In the genomic region with DNA sequence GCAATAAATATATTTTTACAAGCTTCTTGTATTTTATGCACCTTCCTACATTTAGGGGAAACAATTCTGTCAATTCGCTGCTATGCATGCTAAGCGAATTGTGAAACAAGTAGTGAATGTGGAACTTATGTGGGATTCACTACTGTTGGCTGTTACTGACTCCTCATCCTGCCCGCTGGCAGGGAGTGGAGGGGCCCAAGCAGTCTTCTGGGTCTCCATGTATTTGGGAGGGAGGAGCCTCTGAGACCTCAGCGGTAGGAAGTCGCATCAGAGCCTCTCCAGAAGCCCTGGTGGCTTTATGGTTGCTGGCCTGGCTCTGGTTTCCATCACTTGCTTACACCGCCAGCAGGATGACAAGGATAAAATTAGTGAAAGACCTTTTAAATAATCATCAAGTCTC, we compare ENCODE assay signal across 16 cellular contexts. TPM values are rescaled to one million over a fixed set of nuclear protein-coding genes. Genes with fewer than 3 reads are reported as not detected.
DNase-seq lines count a peak whose midpoint lies in the region; ATAC-seq and TF ChIP-seq lines count a peak whose summit lies in the region.
"Had no signal": no experiment of that assay in that cellular context is flagged by ENCODE, and none has a peak within 500 bp of the region (broad histone marks: within the 10 kb centered on the region; RNA-seq: fewer than 3 reads in every experiment).

No MANE protein-coding gene starts in this region.

- no peak overlapping the region for H3K56ac ChIP-seq in H9 (ENCODE audit: insufficient read length, low read depth, low read length)

- TF ChIP-seq CTCF in BE2C (IDR thresholded peaks at IDR 0.05; ENCODE audit: low read depth, low read length) (no peak), H9 (conservative IDR thresholded peaks at IDR 0.05) (no peak), lower lobe of right lung (IDR thresholded peaks at IDR 0.05) (no peak)

- H3K4me2 ChIP-seq in H9 (ENCODE audit: insufficient read depth, insufficient read length, low read length), result no peak overlapping the region

- H4K91ac ChIP-seq in H9 (ENCODE audit: insufficient read length, low read depth, low read length), result no peak overlapping the region

- H3K23ac ChIP-seq in H9 (ENCODE audit: insufficient read length, low read depth, low read length), result no peak overlapping the region

- H2AFZ ChIP-seq in H9 (ENCODE audit: low read length), result no peak overlapping the region

- no peak overlapping the region for H3K4me3 ChIP-seq in BE2C (ENCODE audit: low read depth, low read length)
- H3K4me3 ChIP-seq in lower lobe of right lung, result no peak overlapping the region
- H3K4me3 ChIP-seq: left lung, prostate gland had no signal

- peaks cover 19% of the 10 kb centered on the region for H3K23me2 ChIP-seq in H9 (ENCODE audit: insufficient read length, low read depth, low read length, poor library complexity, severe bottlenecking)

- no peaks in the 10 kb centered on the region for H3K9me3 ChIP-seq in BE2C
- no peaks in the 10 kb centered on the region for H3K9me3 ChIP-seq in H9 (ENCODE audit: control insufficient read depth, low read depth, low read length)
- no peaks in the 10 kb centered on the region for H3K9me3 ChIP-seq in lower lobe of right lung
- H3K9me3 ChIP-seq: left lung, prostate gland had no signal

- no peak overlapping the region for H3K4me3 Mint-ChIP-seq in H9

- H2BK12ac ChIP-seq in H9 (ENCODE audit: insufficient read length, low read depth, low read length), result no peak overlapping the region

- intact Hi-C loops in lower lobe of right lung (cut with DNase I), result no loop called here
- intact Hi-C loops in posterior cingulate gyrus (cut with DNase I), result loop anchor here (5.0 kb wide), 2 partner anchors 107 to 382 kb away; partner anchors contain the start of genes ELF2 and RAB33B

- H3K36me3 Mint-ChIP-seq in H9 (ENCODE audit: insufficient read depth in 1 of 3, low read depth in 3 of 3), result no peaks in the 10 kb centered on the region; a peak in 2 of 7 replicates

- DNase-seq in BE2C (peak; percentile 51), H9 (peak; percentile 51), SK-N-DZ (ENCODE audit: low spot score) (peak; percentile 82), lower lobe of right lung (no peak), NCI-H2196 treated with DMSO at 0.1 percent for 48 hours (lab: John Stamatoyannopoulos, UW; ENCODE audit: unreplicated experiment) (no peak), anterior cingulate cortex (lab: John Stamatoyannopoulos, UW) (no peak), H4 (ENCODE audit: low spot score) (no peak), posterior cingulate gyrus (no peak)
- DNase-seq: activated CD4-positive, alpha-beta T cell treated with anti-CD3 and anti-CD28 coated beads for 4 hours; activated T-cell treated with anti-CD3 and anti-CD28 coated beads for 4 hours; left lung; naive thymus-derived CD4-positive, alpha-beta T cell; NCI-H2029 treated with DMSO at 0.1 percent for 48 hours; NCI-H524 treated with DMSO at 0.1 percent for 48 hours; stimulated activated naive CD8-positive, alpha-beta T cell treated with anti-CD3 and anti-CD28 coated beads, Interleukin-15, amount 100 ng/mL, for 72 hours had no signal

- H3K27ac ChIP-seq in H9 (ENCODE audit: insufficient read length, low read depth, low read length), result no peak overlapping the region
- peak overlapping the region; percentile 53 for H3K27ac ChIP-seq in lower lobe of right lung
- H3K27ac ChIP-seq: prostate gland had no signal

- no peak overlapping the region for H2BK15ac ChIP-seq in H9 (ENCODE audit: low read depth, low read length)

- ATAC-seq in lower lobe of right lung, result no peak
- ATAC-seq: left lung; naive thymus-derived CD4-positive, alpha-beta T cell; stimulated activated naive CD8-positive, alpha-beta T cell treated with anti-CD3 and anti-CD28 coated beads, Interleukin-15, amount 100 ng/mL, for 72 hours had no signal

- H3K4me1 Mint-ChIP-seq in H9, result peaks cover 22 to 28% of the 10 kb centered on the region in 2 experiments

- no peaks in the 10 kb centered on the region for H3K79me2 ChIP-seq in H9 (ENCODE audit: insufficient read depth, low read length)

- H2AK5ac ChIP-seq in H9 (ENCODE audit: insufficient read length, low read length), result no peak overlapping the region

- H3K27ac Mint-ChIP-seq in H9, result no peak overlapping the region

- H3K36me3 ChIP-seq in BE2C, result peaks cover 3% of the 10 kb centered on the region
- no peaks in the 10 kb centered on the region for H3K36me3 ChIP-seq in lower lobe of right lung
- H3K36me3 ChIP-seq: left lung, prostate gland had no signal

- H3K9ac ChIP-seq in H9 (ENCODE audit: extremely low read depth, insufficient read length, low read length), result no peak overlapping the region

- H2BK5ac ChIP-seq in H9 (ENCODE audit: insufficient read length, low read length), result no peak overlapping the region

- no peak overlapping the region for H3K4ac ChIP-seq in H9 (ENCODE audit: low read depth, low read length)

- no peak overlapping the region for H3K14ac ChIP-seq in H9 (ENCODE audit: insufficient read depth, low read length)

- no peaks in the 10 kb centered on the region for H3K27me3 ChIP-seq in BE2C
- peaks cover 25% of the 10 kb centered on the region for H3K27me3 ChIP-seq in H9 (ENCODE audit: insufficient read depth, low read length)
- H3K27me3 ChIP-seq in lower lobe of right lung (ENCODE audit: low read depth), result no peaks in the 10 kb centered on the region

- peaks cover 92% of the 10 kb centered on the region for H3K27me3 Mint-ChIP-seq in H9 (ENCODE audit: low read depth)
- H3K27me3 Mint-ChIP-seq: stimulated activated naive CD8-positive, alpha-beta T cell treated with anti-CD3 and anti-CD28 coated beads, Interleukin-15, amount 100 ng/mL, for 72 hours had no signal

- H2BK20ac ChIP-seq in H9 (ENCODE audit: low read depth, low read length, poor library complexity, severe bottlenecking), result no peak overlapping the region

- H3K79me1 ChIP-seq in H9 (ENCODE audit: insufficient read depth, low read depth, low read length, poor library complexity, severe bottlenecking), result no peaks in the 10 kb centered on the region

- peaks cover 22% of the 10 kb centered on the region for H3K4me1 ChIP-seq in BE2C
- H3K4me1 ChIP-seq in H9 (ENCODE audit: insufficient read depth, low read length), result peaks cover 5% of the 10 kb centered on the region
- H3K4me1 ChIP-seq in lower lobe of right lung, result peaks cover 42% of the 10 kb centered on the region
- H3K4me1 ChIP-seq: prostate gland had no signal

- H4K5ac ChIP-seq in H9 (ENCODE audit: insufficient read length, low read depth, low read length), result no peak overlapping the region

- H3K18ac ChIP-seq in H9 (ENCODE audit: insufficient read length, low read depth, low read length), result no peak overlapping the region

- H3K9me3 Mint-ChIP-seq in H9, result peaks cover 0 to 3% of the 10 kb centered on the region in 2 experiments; a peak in 2 of 5 replicates
- H3K9me3 Mint-ChIP-seq: stimulated activated naive CD8-positive, alpha-beta T cell treated with anti-CD3 and anti-CD28 coated beads, Interleukin-15, amount 100 ng/mL, for 72 hours had no signal

- no peak overlapping the region for H4K8ac ChIP-seq in H9 (replicated peaks; ENCODE audit: insufficient read length, low read depth, low read length)

- H3T11ph ChIP-seq in H9 (ENCODE audit: low read length), result no peak overlapping the region

- no peak overlapping the region for H2BK120ac ChIP-seq in H9 (ENCODE audit: low read depth, low read length, poor library complexity, severe bottlenecking)

- H4K20me1 ChIP-seq in H9 (ENCODE audit: control insufficient read depth, insufficient read depth, insufficient read length), result no peaks in the 10 kb centered on the region

- WGBS in H9 (ENCODE audit: extremely low coverage, insufficient read length, low lambda C conversion rate), result no CpG with 5 or more reads among the region's 6 CpGs

RNA-seq across cellular contexts. Expression of gene SETD7, which starts 3.7 kb away (rescaled TPM):
- polyA plus RNA-seq in BE2C (2012; ENCODE audit: insufficient read depth, insufficient read length, low read depth), result 23.2 TPM
- total RNA-seq in H9 (2021) (1.5 and 1.7 TPM in 2 replicates), lower lobe of right lung (39.4 TPM)
- 14.1 and 18.1 TPM in 2 replicates for polyA plus RNA-seq in SK-N-DZ (2014; cell fraction: cytosol; rRNA removed)
- 7.2 and 11.1 TPM in 2 replicates for polyA plus RNA-seq in SK-N-DZ (2014; cell fraction: nucleus; rRNA removed)
- total RNA-seq in H4 (2014; rRNA removed; shearing (Covaris generic)), result 28.6 and 40.0 TPM in 2 replicates

Comparison
In these comparisons a context has a peak if more than half of its experiments do, and no peak if none do; other contexts are left out.
1. DNase-seq: peak in BE2C (single experiment), H9 (single experiment) and SK-N-DZ (single experiment); none in lower lobe of right lung (single experiment), NCI-H2196 treated with DMSO at 0.1 percent for 48 hours (single experiment), anterior cingulate cortex (0 of 58), H4 (single experiment) and posterior cingulate gyrus (0 of 10).
2. RNA of gene SETD7, which starts 3.7 kb away (total RNA-seq): 28.6 to 40.0 TPM in H4 and 39.4 TPM in lower lobe of right lung (single experiment); 1.5 to 1.7 TPM in H9; every median in the first group is over 10 times any median in the second.